ENCODE assay signal across 7 cellular contexts in genomic region chr7:152270427-152270826, GRCh38.
DNase-seq lines count a peak whose midpoint lies in the region; ATAC-seq and TF ChIP-seq lines count a peak whose summit lies in the region.
"Not testable (repeated sequence)": the region's sequence is repeated elsewhere in the genome, so short reads cannot be mapped to it uniquely, and the experiment has no call there.

No MANE protein-coding gene starts in this region.

- H3K4me1 ChIP-seq in RWPE2 (ENCODE audit: insufficient read depth, poor library complexity, severe bottlenecking); psoas muscle: not testable (repeated sequence)

- not testable (repeated sequence) for TF ChIP-seq CTCF in RWPE2 (IDR thresholded peaks at IDR 0.05; ENCODE audit: poor library complexity, severe bottlenecking); choroid plexus epithelial cell (conservative IDR thresholded peaks at IDR 0.05; ENCODE audit: low read depth, low read length); fibroblast of villous mesenchyme (IDR thresholded peaks at IDR 0.05; ENCODE audit: insufficient read depth, low read depth, low read length); mesothelial cell of epicardium (IDR thresholded peaks at IDR 0.05; ENCODE audit: unreplicated experiment); psoas muscle (IDR thresholded peaks at IDR 0.05)

- H3K4me1 Mint-ChIP-seq in mesothelial cell of epicardium = not testable (repeated sequence)

- not testable (repeated sequence) for H3K27me3 Mint-ChIP-seq in mesothelial cell of epicardium (ENCODE audit: low read depth)

- peak; percentile 3 for DNase-seq in HT1080 (ENCODE audit: low read depth)
- DNase-seq in RWPE2 (ENCODE audit: low spot score); mesothelial cell of epicardium (ENCODE audit: low spot score in 2 of 2, unreplicated experiment in 2 of 2); psoas muscle: not testable (repeated sequence)
- DNase-seq in astrocyte of the hippocampus (ENCODE audit: low read depth, low spot score) = peak; percentile 63
- DNase-seq in choroid plexus epithelial cell (ENCODE audit: low read depth) = peak; percentile 15
- peak; percentile 39 for DNase-seq in fibroblast of villous mesenchyme (ENCODE audit: low read depth)

- not testable (repeated sequence) for H3K4me3 Mint-ChIP-seq in mesothelial cell of epicardium

- H3K9me3 ChIP-seq in RWPE2 (ENCODE audit: severe bottlenecking); psoas muscle: not testable (repeated sequence)

- not testable (repeated sequence) for H3K4me3 ChIP-seq in RWPE2 (ENCODE audit: severe bottlenecking); choroid plexus epithelial cell (ENCODE audit: low read depth, low read length); fibroblast of villous mesenchyme (ENCODE audit: low read depth, low read length); psoas muscle

- H3K36me3 Mint-ChIP-seq in mesothelial cell of epicardium = peaks cover 11% of the 10 kb centered on the region

- H3K36me3 ChIP-seq in RWPE2 (ENCODE audit: low read depth) = peaks cover 21% of the 10 kb centered on the region
- peaks cover 0 to 15% of the 10 kb centered on the region in 2 donors for H3K36me3 ChIP-seq in psoas muscle (ENCODE audit: insufficient read depth in 1 of 2, low read depth in 1 of 2)

- intact Hi-C loops in psoas muscle (cut with DNase I) = not testable (repeated sequence)

- not testable (repeated sequence) for H3K27me3 ChIP-seq in RWPE2 (ENCODE audit: insufficient read depth, poor library complexity, severe bottlenecking); psoas muscle (ENCODE audit: insufficient read depth in 3 of 3, low read length in 2 of 3)

- H3K27ac Mint-ChIP-seq in mesothelial cell of epicardium = peak overlapping the region; percentile 36

- 85 to 93% (median 91%) methylated on average over 2 of the region's 2 CpGs for WGBS in psoas muscle, 3 donors

- ATAC-seq in RWPE2 (ENCODE audit: low read depth) (0 out of 3 replicates have a peak, but pooled peaks have one; percentile 29), psoas muscle (peak in 3 of 4 donors; percentile 43 to 53 (median 47))

- H3K9me3 Mint-ChIP-seq in mesothelial cell of epicardium = not testable (repeated sequence)

- H3K27ac ChIP-seq in RWPE2 (ENCODE audit: poor library complexity, severe bottlenecking); psoas muscle: not testable (repeated sequence)
